Comparison of ENCODE assay signal across 8 cellular contexts in the genomic region with DNA sequence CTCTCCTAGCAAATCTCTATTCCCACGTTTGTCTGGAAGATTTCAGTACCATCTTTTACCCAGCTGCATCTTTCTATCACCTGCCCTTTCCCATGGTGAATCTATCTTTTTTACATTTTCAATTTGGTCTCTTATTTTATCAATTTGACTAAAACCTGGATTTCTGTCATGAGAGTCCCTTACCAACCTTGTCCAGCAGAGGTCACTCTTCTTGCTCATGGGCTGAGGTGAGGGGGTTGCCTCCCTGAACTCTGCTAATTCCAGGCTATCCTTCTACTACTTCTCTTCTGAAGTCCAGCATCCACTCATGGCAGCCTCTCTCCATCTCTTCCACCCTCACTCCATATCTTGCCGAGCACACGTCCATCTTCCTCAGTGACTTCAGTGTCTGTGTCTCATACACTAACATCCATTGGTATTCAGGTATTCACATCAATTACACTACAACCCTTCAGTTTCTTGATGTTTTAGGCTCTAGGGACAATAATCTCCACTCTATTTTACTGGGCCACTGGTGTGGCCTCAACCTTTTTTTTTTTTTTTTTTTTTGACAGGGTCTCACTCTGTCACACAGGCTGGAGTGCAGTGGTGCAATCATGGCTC. TPM values are rescaled to one million over a fixed set of nuclear protein-coding genes. Genes with fewer than 3 reads are reported as not detected.
DNase-seq lines count a peak whose midpoint lies in the region; FAIRE-seq and TF ChIP-seq lines count a peak whose summit lies in the region.

No MANE protein-coding gene starts in this region.

- no peaks in the 10 kb centered on the region for H3K27me3 Mint-ChIP-seq in glutamatergic neuron (ENCODE audit: unreplicated experiment)
- peaks cover 4% of the 10 kb centered on the region for H3K27me3 Mint-ChIP-seq in activated T-helper 1 cell treated with anti-CD3 and anti-CD28 coated beads, Interleukin-12 subunit alpha, Interleukin-12 subunit beta, Interleukin-2, Interleukin-4 antibody, amounts not matched to agents 30 ng/mL and 10 ng/mL and 1 ng/mL, durations not matched to agents 14 hours and 24 hours and 36 hours (ENCODE audit: insufficient read depth)

- no peak overlapping the region for H3K27ac ChIP-seq in MM.1S (ENCODE audit: low read length)

- H3K27ac Mint-ChIP-seq in glutamatergic neuron (ENCODE audit: unreplicated experiment): no peak overlapping the region
- H3K27ac Mint-ChIP-seq in activated T-helper 1 cell treated with anti-CD3 and anti-CD28 coated beads, Interleukin-12 subunit alpha, Interleukin-12 subunit beta, Interleukin-2, Interleukin-4 antibody, amounts not matched to agents 30 ng/mL and 10 ng/mL and 1 ng/mL, durations not matched to agents 14 hours and 24 hours and 36 hours: no peak overlapping the region

- no peaks in the 10 kb centered on the region for H3K9me3 ChIP-seq in MM.1S (replicated peaks; ENCODE audit: insufficient read depth, low read length)

- no peaks in the 10 kb centered on the region for H3K9me2 ChIP-seq in MM.1S (replicated peaks; ENCODE audit: insufficient read depth, low read length)

- H3K9ac ChIP-seq in MM.1S (ENCODE audit: low read length): no peak overlapping the region

- DNase-seq in D341Med (ENCODE audit: low spot score) (peak; percentile 75), GM19239 (ENCODE audit: insufficient read length, low spot score) (peak; percentile 31), MM.1S (peak; percentile 46), glutamatergic neuron (peak; percentile 33), dedifferentiated amniotic fluid mesenchymal stem cell (ENCODE audit: extremely low spot score) (no peak)
- peak; percentile 26 to 43 for DNase-seq in activated CD4-positive, alpha-beta T cell treated with anti-CD3 and anti-CD28 coated beads, Interleukin-2, amount 50 U/mL, for 48 hours
- peak in 3 of 4 experiments; percentile 21 to 22 (median 22) for DNase-seq in stimulated activated CD4-positive, alpha-beta T cell treated with anti-CD3 and anti-CD28 coated beads, Interleukin-1b, Interleukin-23, amount 100 ng/mL, for 24 hours (ENCODE audit: low read depth in 4 of 4, low spot score in 1 of 4)
- no peak for DNase-seq in activated T-helper 1 cell treated with anti-CD3 and anti-CD28 coated beads, Interleukin-12 subunit alpha, Interleukin-12 subunit beta, Interleukin-2, Interleukin-4 antibody, amounts not matched to agents 30 ng/mL and 10 ng/mL and 1 ng/mL, durations not matched to agents 14 hours and 24 hours and 36 hours (ENCODE audit: low spot score)

- H3K36me3 ChIP-seq in MM.1S (replicated peaks; ENCODE audit: insufficient read depth, low read length): no peaks in the 10 kb centered on the region

- no peaks in the 10 kb centered on the region for H4K20me1 ChIP-seq in MM.1S (ENCODE audit: insufficient read depth, low read length)

- no peak overlapping the region for H3K4me3 ChIP-seq in MM.1S (ENCODE audit: low read length)

- no peak overlapping the region for H2AFZ ChIP-seq in MM.1S (ENCODE audit: low read length)

- no peaks in the 10 kb centered on the region for H3K4me1 ChIP-seq in MM.1S (ENCODE audit: low read length)

- H3F3A ChIP-seq in MM.1S (ENCODE audit: insufficient read depth, low read length): no peaks in the 10 kb centered on the region

- peak; percentile 97 for FAIRE-seq in GM19239 (lab: Jason Lieb, UNC)

- H3K9me3 Mint-ChIP-seq in glutamatergic neuron (ENCODE audit: unreplicated experiment): no peaks in the 10 kb centered on the region
- H3K9me3 Mint-ChIP-seq in activated T-helper 1 cell treated with anti-CD3 and anti-CD28 coated beads, Interleukin-12 subunit alpha, Interleukin-12 subunit beta, Interleukin-2, Interleukin-4 antibody, amounts not matched to agents 30 ng/mL and 10 ng/mL and 1 ng/mL, durations not matched to agents 14 hours and 24 hours and 36 hours: no peaks in the 10 kb centered on the region

- H3K4me3 Mint-ChIP-seq in glutamatergic neuron (ENCODE audit: unreplicated experiment): no peak overlapping the region
- no peak overlapping the region for H3K4me3 Mint-ChIP-seq in activated T-helper 1 cell treated with anti-CD3 and anti-CD28 coated beads, Interleukin-12 subunit alpha, Interleukin-12 subunit beta, Interleukin-2, Interleukin-4 antibody, amounts not matched to agents 30 ng/mL and 10 ng/mL and 1 ng/mL, durations not matched to agents 14 hours and 24 hours and 36 hours

- H3K4me1 Mint-ChIP-seq in glutamatergic neuron (ENCODE audit: low read depth, unreplicated experiment): no peaks in the 10 kb centered on the region
- H3K4me1 Mint-ChIP-seq in activated T-helper 1 cell treated with anti-CD3 and anti-CD28 coated beads, Interleukin-12 subunit alpha, Interleukin-12 subunit beta, Interleukin-2, Interleukin-4 antibody, amounts not matched to agents 30 ng/mL and 10 ng/mL and 1 ng/mL, durations not matched to agents 14 hours and 24 hours and 36 hours (ENCODE audit: low read depth): peaks cover 5% of the 10 kb centered on the region

- H3K36me3 Mint-ChIP-seq in glutamatergic neuron (ENCODE audit: unreplicated experiment): no peaks in the 10 kb centered on the region
- H3K36me3 Mint-ChIP-seq in activated T-helper 1 cell treated with anti-CD3 and anti-CD28 coated beads, Interleukin-12 subunit alpha, Interleukin-12 subunit beta, Interleukin-2, Interleukin-4 antibody, amounts not matched to agents 30 ng/mL and 10 ng/mL and 1 ng/mL, durations not matched to agents 14 hours and 24 hours and 36 hours (ENCODE audit: low read depth): no peaks in the 10 kb centered on the region

- TF ChIP-seq CTCF in MM.1S (IDR thresholded peaks at IDR 0.05; ENCODE audit: low read length) (peak; percentile 86), glutamatergic neuron (IDR thresholded peaks at IDR 0.05; ENCODE audit: partially characterized antibody, unreplicated experiment) (peak; percentile 82)

- H3K27me3 ChIP-seq in MM.1S (replicated peaks; ENCODE audit: insufficient read depth, low read length): no peaks in the 10 kb centered on the region

- H3K79me2 ChIP-seq in MM.1S (ENCODE audit: low read length): no peaks in the 10 kb centered on the region

- intact Hi-C loops in activated T-helper 1 cell treated with anti-CD3 and anti-CD28 coated beads, Interleukin-12 subunit alpha, Interleukin-12 subunit beta, Interleukin-2, Interleukin-4 antibody, amounts not matched to agents 30 ng/mL and 10 ng/mL and 1 ng/mL, durations not matched to agents 14 hours and 24 hours and 36 hours (cut with micrococcal nuclease): loop anchor here (1.0 to 5.0 kb wide), 3 partner anchors 221 to 1141 kb away; a partner anchor contains a TSS

- no peak overlapping the region for H3K4me2 ChIP-seq in MM.1S (ENCODE audit: low read depth, low read length)

RNA-seq across cellular contexts. Expression of a gene that starts 17.8 kb away (rescaled TPM):
- 227 TPM for total RNA-seq in glutamatergic neuron (ENCODE audit: unreplicated experiment)
- total RNA-seq in activated T-helper 1 cell treated with anti-CD3 and anti-CD28 coated beads, Interleukin-12 subunit alpha, Interleukin-12 subunit beta, Interleukin-2, Interleukin-4 antibody, amounts not matched to agents 30 ng/mL and 10 ng/mL and 1 ng/mL, durations not matched to agents 14 hours and 24 hours and 36 hours: 50.7 and 51.1 TPM in 2 replicates

Comparison
In these comparisons a context has a peak if more than half of its experiments do, and no peak if none do; other contexts are left out.
1. DNase-seq: peak in D341Med (single experiment), GM19239 (single experiment), MM.1S (single experiment), activated CD4-positive, alpha-beta T cell treated with anti-CD3 and anti-CD28 coated beads, Interleukin-2, amount 50 U/mL, for 48 hours (2 of 2), glutamatergic neuron (single experiment) and stimulated activated CD4-positive, alpha-beta T cell treated with anti-CD3 and anti-CD28 coated beads, Interleukin-1b, Interleukin-23, amount 100 ng/mL, for 24 hours (3 of 4); none in dedifferentiated amniotic fluid mesenchymal stem cell (single experiment) and activated T-helper 1 cell treated with anti-CD3 and anti-CD28 coated beads, Interleukin-12 subunit alpha, Interleukin-12 subunit beta, Interleukin-2, Interleukin-4 antibody, amounts not matched to agents 30 ng/mL and 10 ng/mL and 1 ng/mL, durations not matched to agents 14 hours and 24 hours and 36 hours (single experiment).